In the genomic region with DNA sequence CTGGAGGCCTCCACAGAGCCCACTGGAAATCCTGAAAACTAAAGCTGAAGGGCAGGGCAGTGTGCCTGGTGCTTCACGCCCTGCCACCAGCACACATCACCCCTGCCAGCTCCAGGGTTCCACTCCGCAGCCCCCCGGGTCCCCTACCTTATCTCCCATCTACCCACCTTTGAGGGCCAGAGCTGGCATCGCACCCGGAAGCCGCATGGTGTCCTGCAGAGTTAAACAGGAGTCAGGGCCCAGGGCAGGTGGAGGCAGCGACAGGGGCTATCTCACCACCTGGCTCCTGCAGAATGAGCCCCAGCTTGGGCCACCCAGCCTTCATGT, we compare ENCODE assay signal across 19 cellular contexts. TPM values are rescaled to one million over a fixed set of nuclear protein-coding genes. Genes with fewer than 3 reads are reported as not detected.
DNase-seq lines count a peak whose midpoint lies in the region; ATAC-seq and TF ChIP-seq lines count a peak whose summit lies in the region.
"Had no signal": no experiment of that assay in that cellular context is flagged by ENCODE, and none has a peak within 500 bp of the region (broad histone marks: within the 10 kb centered on the region; RNA-seq: fewer than 3 reads in every experiment).

No MANE protein-coding gene starts in this region.

- peaks cover 2% of the 10 kb centered on the region for H4K20me1 ChIP-seq in H9 (ENCODE audit: control insufficient read depth, insufficient read depth, insufficient read length)

- DNase-seq in right atrium auricular region (ENCODE audit: low spot score) (no peak), Right ventricle myocardium superior (no peak), left lobe of liver (ENCODE audit: low spot score) (no peak), gastrocnemius medialis (no peak), H9 (no peak), HUDEP-2 (lab: John Stamatoyannopoulos, UW; ENCODE audit: unreplicated experiment in 76 of 76) (no peak), aorta (no peak)
- DNase-seq: ACHN; activated CD4-positive, alpha-beta memory T cell treated with anti-CD3 and anti-CD28 coated beads for 36 hours; amniotic stem cell; GF-D8; NCI-H1436 treated with DMSO at 0.1 percent for 48 hours; NCI-H345; stimulated activated naive CD8-positive, alpha-beta T cell treated with anti-CD3 and anti-CD28 coated beads, Interleukin-15, Interleukin-2, amounts not matched to agents 100 U/mL and 50 U/mL, for 24 hours had no signal

- H3K36me3 ChIP-seq in right atrium auricular region (peaks cover 16% of the 10 kb centered on the region), gastrocnemius medialis (no peaks in the 10 kb centered on the region), aorta (ENCODE audit: control insufficient read depth in 1 of 2, insufficient read depth in 2 of 2, low read length in 1 of 2) (no peaks in the 10 kb centered on the region)
- H3K36me3 ChIP-seq: neural progenitor cell had no signal

- H3K4ac ChIP-seq in H9 (ENCODE audit: low read depth, low read length): no peak overlapping the region

- H3K56ac ChIP-seq in H9 (ENCODE audit: insufficient read length, low read depth, low read length): no peak overlapping the region

- H3K4me2 ChIP-seq in H9 (ENCODE audit: insufficient read depth, insufficient read length, low read length): no peak overlapping the region
- H3K4me2 ChIP-seq: neural progenitor cell had no signal

- no peak overlapping the region for H2BK12ac ChIP-seq in H9 (ENCODE audit: insufficient read length, low read depth, low read length)

- H3K27ac Mint-ChIP-seq in H9: no peak overlapping the region; a peak in 1 of 7 replicates
- H3K27ac Mint-ChIP-seq: activated CD4-positive, alpha-beta memory T cell treated with anti-CD3 and anti-CD28 coated beads for 36 hours had no signal

- no peak overlapping the region for H3K23ac ChIP-seq in H9 (ENCODE audit: insufficient read length, low read depth, low read length)

- H3K27ac ChIP-seq in right atrium auricular region (peak overlapping the region; percentile 78 to 82), gastrocnemius medialis (peak overlapping the region; percentile 75 to 82 (median 78)), H9 (ENCODE audit: insufficient read length, low read depth, low read length) (no peak overlapping the region), aorta (ENCODE audit: low read depth in 1 of 2, low read length in 2 of 2) (peak overlapping the region in 1 of 2 donors; percentile 57)
- H3K27ac ChIP-seq: neural progenitor cell had no signal

- no peak overlapping the region for H3K9ac ChIP-seq in H9 (ENCODE audit: extremely low read depth, insufficient read length, low read length)
- H3K9ac ChIP-seq: neural progenitor cell had no signal

- TF ChIP-seq CTCF in right atrium auricular region (IDR thresholded peaks at IDR 0.05) (no peak), gastrocnemius medialis (IDR thresholded peaks at IDR 0.05 in 4 of 5, conservative IDR thresholded peaks at IDR 0.05 in 1 of 5) (no peak), H9 (conservative IDR thresholded peaks at IDR 0.05) (no peak)

- H3T11ph ChIP-seq in H9 (ENCODE audit: low read length): no peak overlapping the region

- H3K14ac ChIP-seq in H9 (ENCODE audit: insufficient read depth, low read length): no peak overlapping the region; the same call in 1 of the 2 replicates

- H3K4me3 ChIP-seq in right atrium auricular region (no peak overlapping the region), gastrocnemius medialis (no peak overlapping the region), aorta (ENCODE audit: low read length in 2 of 2) (no peak overlapping the region)
- H3K4me3 ChIP-seq: lung, neural progenitor cell had no signal

- H3K79me2 ChIP-seq in H9 (ENCODE audit: insufficient read depth, low read length): no peaks in the 10 kb centered on the region

- H4K91ac ChIP-seq in H9 (ENCODE audit: insufficient read length, low read depth, low read length): no peak overlapping the region

- no peak overlapping the region for H2BK120ac ChIP-seq in H9 (ENCODE audit: low read depth, low read length, poor library complexity, severe bottlenecking)

- H3K36me3 Mint-ChIP-seq in H9 (ENCODE audit: insufficient read depth in 1 of 3, low read depth in 3 of 3): no peaks in the 10 kb centered on the region
- H3K36me3 Mint-ChIP-seq: activated CD4-positive, alpha-beta memory T cell treated with anti-CD3 and anti-CD28 coated beads for 36 hours; neural progenitor cell had no signal

- H3K79me1 ChIP-seq in H9 (ENCODE audit: insufficient read depth, low read depth, low read length, poor library complexity, severe bottlenecking): no peaks in the 10 kb centered on the region

- H3K18ac ChIP-seq in H9 (ENCODE audit: insufficient read length, low read depth, low read length): no peak overlapping the region

- no peaks in the 10 kb centered on the region for H3K23me2 ChIP-seq in H9 (ENCODE audit: insufficient read length, low read depth, low read length, poor library complexity, severe bottlenecking)

- H3K27me3 Mint-ChIP-seq in H9 (ENCODE audit: low read depth): peaks cover 57% of the 10 kb centered on the region

- H3K4me1 Mint-ChIP-seq in H9: peaks cover 39 to 53% of the 10 kb centered on the region in 2 experiments

- no peak overlapping the region for H4K5ac ChIP-seq in H9 (ENCODE audit: insufficient read length, low read depth, low read length)

- ATAC-seq in Right ventricle myocardium superior (ENCODE audit: poor library complexity) (no peak), left lobe of liver (peak; percentile 1), gastrocnemius medialis (no peak), aorta (ENCODE audit: low FRiP score) (no peak)
- no peak for ATAC-seq in activated CD4-positive, CD25-positive, alpha-beta regulatory T cell treated with anti-CD3 and anti-CD28 coated beads, Interleukin-2, amount 50 U/mL, for 24 hours
- ATAC-seq: stimulated activated naive CD8-positive, alpha-beta T cell treated with anti-CD3 and anti-CD28 coated beads, Interleukin-15, Interleukin-2, amounts not matched to agents 100 U/mL and 50 U/mL, for 24 hours had no signal

- no peaks in the 10 kb centered on the region for H3K9me3 Mint-ChIP-seq in H9
- H3K9me3 Mint-ChIP-seq: activated CD4-positive, alpha-beta memory T cell treated with anti-CD3 and anti-CD28 coated beads for 36 hours; neural progenitor cell had no signal

- no peak overlapping the region for H2BK5ac ChIP-seq in H9 (ENCODE audit: insufficient read length, low read length)

- H3K9me3 ChIP-seq in right atrium auricular region (no peaks in the 10 kb centered on the region), gastrocnemius medialis (no peaks in the 10 kb centered on the region), H9 (ENCODE audit: control insufficient read depth, low read depth, low read length) (no peaks in the 10 kb centered on the region), aorta (ENCODE audit: control insufficient read depth, low read length) (no peaks in the 10 kb centered on the region)

- H3K4me1 ChIP-seq in right atrium auricular region (peaks cover 0 to 83% of the 10 kb centered on the region in 2 donors), gastrocnemius medialis (peaks cover 5 to 12% of the 10 kb centered on the region in 2 donors), H9 (ENCODE audit: insufficient read depth, low read length) (peaks cover 17% of the 10 kb centered on the region; the same call in 1 of the 2 replicates), aorta (ENCODE audit: control insufficient read depth in 1 of 2, insufficient read depth in 2 of 2, low read length in 2 of 2) (peaks cover 2 to 5% of the 10 kb centered on the region in 2 donors)

- intact Hi-C loops in Right ventricle myocardium superior (cut with DNase I) (loop anchor here (10.0 kb wide), 1 partner anchor 298 kb away; no protein-coding TSS in a partner anchor), gastrocnemius medialis (cut with DNase I; ENCODE audit: low total_unique reads) (loop anchor here (10.0 kb wide), 1 partner anchor 218 kb away; a partner anchor contains a TSS), aorta (cut with DNase I) (loop anchor here in 1 of 2 donors (5.0 kb wide), 1 partner anchor 885 kb away; a partner anchor contains a TSS)

- no peak overlapping the region for H3K4me3 Mint-ChIP-seq in H9
- H3K4me3 Mint-ChIP-seq: activated CD4-positive, alpha-beta memory T cell treated with anti-CD3 and anti-CD28 coated beads for 36 hours; neural progenitor cell had no signal

- no peak overlapping the region for H2BK20ac ChIP-seq in H9 (ENCODE audit: low read depth, low read length, poor library complexity, severe bottlenecking)

- H4K8ac ChIP-seq in H9 (replicated peaks; ENCODE audit: insufficient read length, low read depth, low read length): no peak overlapping the region

- no peak overlapping the region for H2AK5ac ChIP-seq in H9 (ENCODE audit: insufficient read length, low read length)

- no CpG with 5 or more reads among the region's 7 CpGs for WGBS in H9 (ENCODE audit: extremely low coverage, insufficient read length, low lambda C conversion rate)
- WGBS in aorta, 2 donors: 49 to 64% methylated on average over 7 of the region's 7 CpGs

- H3K27me3 ChIP-seq in right atrium auricular region (no peaks in the 10 kb centered on the region), gastrocnemius medialis (no peaks in the 10 kb centered on the region), H9 (ENCODE audit: insufficient read depth, low read length) (no peaks in the 10 kb centered on the region), aorta (ENCODE audit: control insufficient read depth in 1 of 2, insufficient read depth in 2 of 2, low read length in 1 of 2) (no peaks in the 10 kb centered on the region)
- H3K27me3 ChIP-seq: neural progenitor cell had no signal

- no peak for TF ChIP-seq POLR2A in gastrocnemius medialis (IDR thresholded peaks at IDR 0.05)

- no peak overlapping the region for H2AFZ ChIP-seq in H9 (ENCODE audit: low read length)
- H2AFZ ChIP-seq: neural progenitor cell had no signal

- no peak overlapping the region for H2BK15ac ChIP-seq in H9 (ENCODE audit: low read depth, low read length)

- in situ Hi-C loops in gastrocnemius medialis (cut with MboI; ENCODE audit: low sequenced_read_pairs in 4 of 4): no loop called here

RNA-seq across cellular contexts. Expression of a gene that starts 18.8 kb away (rescaled TPM):
- 10 to 100 TPM; 68.3 to 68.7 TPM for total RNA-seq in right atrium auricular region
- 47.0 TPM for total RNA-seq in Right ventricle myocardium superior
- 12.8 TPM for total RNA-seq in left lobe of liver
- total RNA-seq in gastrocnemius medialis: 10 to 100 TPM; 27.9 to 58.4 (median 52.5) TPM
- total RNA-seq in H9 (2021): 2.2 and 3.9 TPM in 2 replicates
- 100 to 1,000 TPM; 217 to 360 TPM for total RNA-seq in aorta
- polyA plus RNA-seq in aorta: 100 to 1,000 TPM in 1 of 2 donors, 10 to 100 TPM in 1; 44.0 to 353 TPM

RNA-seq across cellular contexts. Expression of a gene that starts 29.8 kb away (rescaled TPM):
- total RNA-seq in right atrium auricular region (not detected), Right ventricle myocardium superior (not detected), left lobe of liver (0.15 TPM), gastrocnemius medialis (1 to 10 TPM in 1 of 4 donors, not detected in 3; 1.5 TPM), H9 (2021) (0.22 TPM in 1 of 2 replicates, not detected in the other), aorta (not detected)
- 10 to 100 TPM in 1 of 2 donors, under 1 TPM in 1; 0.69 to 30.2 TPM for polyA plus RNA-seq in aorta
- total RNA-seq: activated CD4-positive, alpha-beta memory T cell treated with anti-CD3 and anti-CD28 coated beads for 36 hours; dermis microvascular lymphatic vessel endothelial cell; SK-MEL-5 had no signal

RNA-seq across cellular contexts. Expression of a gene that starts 50.5 kb away (rescaled TPM):
- total RNA-seq in right atrium auricular region (10 to 100 TPM; 11.2 to 24.6 TPM), Right ventricle myocardium superior (19.5 TPM), left lobe of liver (15.2 TPM), gastrocnemius medialis (10 to 100 TPM in 2 of 4 donors, 1 to 10 TPM in 2; 7.5 to 17.0 (median 9.8) TPM), H9 (2021) (0.13 TPM in 1 of 2 replicates, not detected in the other), aorta (100 to 1,000 TPM in 1 of 2 donors, 10 to 100 TPM in 1; 35.3 to 125 TPM)
- 10 to 100 TPM in 1 of 2 donors, 1 to 10 TPM in 1; 3.4 to 15.0 TPM for polyA plus RNA-seq in aorta
- total RNA-seq: dermis microvascular lymphatic vessel endothelial cell, SK-MEL-5 had no signal

RNA-seq across cellular contexts. Expression of a gene that starts 53.1 kb away (rescaled TPM):
- total RNA-seq in right atrium auricular region (not detected), Right ventricle myocardium superior (not detected), left lobe of liver (not detected), gastrocnemius medialis (under 1 TPM in 1 of 4 donors, not detected in 3; 0.07 TPM), H9 (2021) (not detected in 2 replicates), aorta (not detected)
- polyA plus RNA-seq in aorta: under 1 TPM; 0.25 to 0.41 TPM
- total RNA-seq: activated CD4-positive, alpha-beta memory T cell treated with anti-CD3 and anti-CD28 coated beads for 36 hours; dermis microvascular lymphatic vessel endothelial cell; SK-MEL-5 had no signal
